In genomic region chr1:245215071-245215470, GRCh38 we compare ENCODE assay signal across 29 cellular contexts.
"Had no signal": no experiment of that assay in that cellular context is flagged by ENCODE, and none has a peak within 500 bp of the region (broad histone marks: within the 10 kb centered on the region; RNA-seq: fewer than 3 reads in every experiment).

No MANE protein-coding gene starts in this region.

- H3K4me1 Mint-ChIP-seq: activated B cell treated with CpG ODN at 0.5 μM for 24 hours; activated CD8-positive, alpha-beta memory T cell treated with anti-CD3 and anti-CD28 coated beads, Interleukin-2, amount 10 ng/mL, durations not matched to agents 7 days and 5 days; activated naive CD4-positive, alpha-beta T cell treated with anti-CD3 and anti-CD28 coated beads, Interleukin-2, amount 50 U/mL, for 24 hours; activated naive CD8-positive, alpha-beta T cell treated with anti-CD3 and anti-CD28 coated beads, Interleukin-2, amount 50 U/mL, for 24 hours had no signal

- H3K36me3 ChIP-seq: gastroesophageal sphincter, lower lobe of right lung, ovary, uterus had no signal

- H3K27ac Mint-ChIP-seq: activated B cell treated with CpG ODN at 0.5 μM for 24 hours; activated CD8-positive, alpha-beta memory T cell treated with anti-CD3 and anti-CD28 coated beads, Interleukin-2, amount 10 ng/mL, durations not matched to agents 7 days and 5 days; activated CD8-positive, alpha-beta T cell treated with anti-CD3 and anti-CD28 coated beads, Interleukin-2, amount 10 ng/mL, durations not matched to agents 7 days and 5 days; activated naive CD4-positive, alpha-beta T cell treated with anti-CD3 and anti-CD28 coated beads, Interleukin-2, amount 50 U/mL, for 24 hours; activated naive CD8-positive, alpha-beta T cell treated with anti-CD3 and anti-CD28 coated beads, Interleukin-2, amount 50 U/mL, for 24 hours; activated T-helper 2 cell treated with anti-CD3 and anti-CD28 coated beads, Interferon-gamma antibody, Interleukin-2, Interleukin-4, amounts not matched to agents 10 μg/mL and 5 μg/mL and 100 μg/mL, durations not matched to agents 14 hours and 24 hours and 36 hours; effector memory CD8-positive, alpha-beta T cell; natural killer cell treated with Interleukin-12 subunit alpha and Interleukin-12 subunit beta and Interleukin-15 and Interleukin-18, amount 100 ng/mL, for 72 hours; progenitor cell of endocrine pancreas; T-helper 2 cell treated with Interferon-gamma antibody and Interleukin-4, amounts not matched to agents 5 μg/mL and 100 μg/mL, for 36 hours had no signal

- DNase-seq: activated B cell treated with CpG ODN at 0.5 μM for 24 hours; activated CD8-positive, alpha-beta memory T cell treated with anti-CD3 and anti-CD28 coated beads, Interleukin-2, amount 10 ng/mL, durations not matched to agents 7 days and 5 days; activated CD8-positive, alpha-beta T cell treated with anti-CD3 and anti-CD28 coated beads, Interleukin-2, amount 10 ng/mL, durations not matched to agents 7 days and 5 days; activated naive CD8-positive, alpha-beta T cell treated with anti-CD3 and anti-CD28 coated beads, Interleukin-2, amount 50 U/mL, for 24 hours; activated T-cell treated with anti-CD3 and anti-CD28 coated beads, Interleukin-2, amount 50 U/mL, for 48 hours; amygdala; effector memory CD8-positive, alpha-beta T cell; hippocampal formation; lower lobe of right lung; mesendoderm; mucosa of descending colon; ovary; retina; stimulated activated CD4-positive, alpha-beta T cell treated with anti-CD3 and anti-CD28 coated beads, Interleukin-12 subunit alpha, Interleukin-12 subunit beta, amount 100 ng/mL, for 4 hours; stimulated activated CD4-positive, alpha-beta T cell treated with anti-CD3 and anti-CD28 coated beads, Interleukin-4, amount 100 ng/mL, for 1 hour; stimulated activated naive CD8-positive, alpha-beta T cell treated with anti-CD3 and anti-CD28 coated beads, Interleukin-15, Interleukin-2, amounts not matched to agents 100 U/mL and 50 U/mL, for 24 hours; T-helper 1 cell; testis; trophoblast cell; uterus had no signal

- H3K27me3 ChIP-seq: gastroesophageal sphincter, ovary, testis, uterus had no signal

- H3K9me3 Mint-ChIP-seq: activated B cell treated with CpG ODN at 0.5 μM for 24 hours; activated naive CD4-positive, alpha-beta T cell treated with anti-CD3 and anti-CD28 coated beads, Interleukin-2, amount 50 U/mL, for 24 hours; activated naive CD8-positive, alpha-beta T cell treated with anti-CD3 and anti-CD28 coated beads, Interleukin-2, amount 50 U/mL, for 24 hours; activated T-helper 2 cell treated with anti-CD3 and anti-CD28 coated beads, Interferon-gamma antibody, Interleukin-2, Interleukin-4, amounts not matched to agents 10 μg/mL and 5 μg/mL and 100 μg/mL, durations not matched to agents 14 hours and 24 hours and 36 hours; effector memory CD8-positive, alpha-beta T cell; natural killer cell treated with Interleukin-12 subunit alpha and Interleukin-12 subunit beta and Interleukin-15 and Interleukin-18, amount 100 ng/mL, for 72 hours; T-helper 2 cell treated with Interferon-gamma antibody and Interleukin-4, amounts not matched to agents 5 μg/mL and 100 μg/mL, for 36 hours had no signal

- H3K4me3 Mint-ChIP-seq: activated B cell treated with CpG ODN at 0.5 μM for 24 hours; activated CD8-positive, alpha-beta memory T cell treated with anti-CD3 and anti-CD28 coated beads, Interleukin-2, amount 10 ng/mL, durations not matched to agents 7 days and 5 days; activated CD8-positive, alpha-beta T cell treated with anti-CD3 and anti-CD28 coated beads, Interleukin-2, amount 10 ng/mL, durations not matched to agents 7 days and 5 days; activated naive CD4-positive, alpha-beta T cell treated with anti-CD3 and anti-CD28 coated beads, Interleukin-2, amount 50 U/mL, for 24 hours; activated naive CD8-positive, alpha-beta T cell treated with anti-CD3 and anti-CD28 coated beads, Interleukin-2, amount 50 U/mL, for 24 hours; effector memory CD8-positive, alpha-beta T cell; natural killer cell treated with Interleukin-12 subunit alpha and Interleukin-12 subunit beta and Interleukin-15 and Interleukin-18, amount 100 ng/mL, for 72 hours; T-helper 2 cell treated with Interferon-gamma antibody and Interleukin-4, amounts not matched to agents 5 μg/mL and 100 μg/mL, for 36 hours had no signal

- ATAC-seq: activated CD8-positive, alpha-beta memory T cell treated with anti-CD3 and anti-CD28 coated beads, Interleukin-2, amount 10 ng/mL, durations not matched to agents 7 days and 5 days; activated CD8-positive, alpha-beta T cell treated with anti-CD3 and anti-CD28 coated beads, Interleukin-2, amount 10 ng/mL, durations not matched to agents 7 days and 5 days; activated naive CD8-positive, alpha-beta T cell treated with anti-CD3 and anti-CD28 coated beads, Interleukin-2, amount 50 U/mL, for 24 hours; effector memory CD8-positive, alpha-beta T cell; gastroesophageal sphincter; lower lobe of right lung; mucosa of descending colon; sciatic nerve; stimulated activated naive CD8-positive, alpha-beta T cell treated with anti-CD3 and anti-CD28 coated beads, Interleukin-15, Interleukin-2, amounts not matched to agents 100 U/mL and 50 U/mL, for 24 hours had no signal

- H3K27me3 Mint-ChIP-seq: activated CD8-positive, alpha-beta memory T cell treated with anti-CD3 and anti-CD28 coated beads, Interleukin-2, amount 10 ng/mL, durations not matched to agents 7 days and 5 days; activated naive CD4-positive, alpha-beta T cell treated with anti-CD3 and anti-CD28 coated beads, Interleukin-2, amount 50 U/mL, for 24 hours; activated naive CD8-positive, alpha-beta T cell treated with anti-CD3 and anti-CD28 coated beads, Interleukin-2, amount 50 U/mL, for 24 hours; natural killer cell treated with Interleukin-12 subunit alpha and Interleukin-12 subunit beta and Interleukin-15 and Interleukin-18, amount 100 ng/mL, for 72 hours; progenitor cell of endocrine pancreas had no signal

- H3K9me3 ChIP-seq: gastroesophageal sphincter, lower lobe of right lung, mucosa of descending colon, ovary, testis, uterus had no signal

- H3K36me3 Mint-ChIP-seq: activated CD8-positive, alpha-beta memory T cell treated with anti-CD3 and anti-CD28 coated beads, Interleukin-2, amount 10 ng/mL, durations not matched to agents 7 days and 5 days; activated naive CD4-positive, alpha-beta T cell treated with anti-CD3 and anti-CD28 coated beads, Interleukin-2, amount 50 U/mL, for 24 hours; natural killer cell treated with Interleukin-12 subunit alpha and Interleukin-12 subunit beta and Interleukin-15 and Interleukin-18, amount 100 ng/mL, for 72 hours had no signal

- H3K4me3 ChIP-seq: coronary artery, gastroesophageal sphincter, lower lobe of right lung, mucosa of descending colon, ovary, skin epidermis, testis, uterus had no signal

- H3K27ac ChIP-seq: coronary artery, gastroesophageal sphincter, lower lobe of right lung, ovary, testis, uterus had no signal

- H3K4me1 ChIP-seq: gastroesophageal sphincter, lower lobe of right lung, uterus had no signal
